In the genomic region with DNA sequence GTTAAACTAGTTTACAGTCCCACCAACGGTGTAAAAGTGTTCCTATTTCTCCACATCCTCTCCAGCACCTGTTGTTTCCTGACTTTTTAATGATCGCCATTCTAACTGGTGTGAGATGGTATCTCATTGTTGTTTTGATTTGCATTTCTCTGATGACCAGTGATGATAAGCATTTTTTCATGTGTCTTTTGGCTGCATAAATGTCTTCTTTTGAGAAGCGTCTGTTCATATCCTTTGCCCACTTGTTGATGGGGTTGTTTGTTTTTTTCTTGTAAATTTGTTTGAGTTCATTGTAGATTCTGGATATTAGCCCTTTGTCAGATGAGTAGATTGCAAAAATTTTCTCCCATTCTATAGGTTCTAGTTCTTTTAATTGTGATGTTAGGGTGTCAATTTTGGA, we compare ENCODE assay signal across 14 cellular contexts. TPM values are rescaled to one million over a fixed set of nuclear protein-coding genes. Genes with fewer than 3 reads are reported as not detected.
"Had no signal": no experiment of that assay in that cellular context is flagged by ENCODE, and none has a peak within 500 bp of the region (broad histone marks: within the 10 kb centered on the region; RNA-seq: fewer than 3 reads in every experiment).

No MANE protein-coding gene starts in this region.

RNA-seq across cellular contexts. Expression of a gene that starts 8.4 kb away (rescaled TPM):
- total RNA-seq: activated naive CD8-positive, alpha-beta T cell treated with anti-CD3 and anti-CD28 coated beads for 36 hours; activated naive CD8-positive, alpha-beta T cell treated with anti-CD3 and anti-CD28 coated beads, Interleukin-2, amount 10 ng/mL, durations not matched to agents 7 days and 5 days; activated T-cell treated with anti-CD3 and anti-CD28 coated beads, Interleukin-2, amount 50 U/mL, for 4 hours; activated T-cell treated with anti-CD3 and anti-CD28 coated beads, Interleukin-2, amount 50 U/mL, for 72 hours; activated T-helper 1 cell treated with anti-CD3 and anti-CD28 coated beads, Interleukin-12 subunit alpha, Interleukin-12 subunit beta, Interleukin-2, Interleukin-4 antibody, amounts not matched to agents 30 ng/mL and 10 ng/mL and 1 ng/mL, durations not matched to agents 14 hours and 24 hours and 36 hours; activated T-helper 17 cell treated with anti-CD3 and anti-CD28 coated beads, Interleukin-2, amount 50 U/mL, for 72 hours; activated T-helper 2 cell treated with anti-CD3 and anti-CD28 coated beads, Interferon-gamma antibody, Interleukin-2, Interleukin-4, amounts not matched to agents 10 μg/mL and 5 μg/mL and 100 μg/mL, durations not matched to agents 14 hours and 24 hours and 36 hours; ascending aorta; astrocyte; body of pancreas; bronchial epithelial cell; cardiac muscle cell; cerebellum; chondrocyte had no signal
- polyA plus RNA-seq: cardiac muscle cell had no signal

RNA-seq across cellular contexts. Expression of a gene that starts 25.1 kb away (rescaled TPM):
- total RNA-seq: astrocyte, body of pancreas, bronchial epithelial cell, cardiac muscle cell, cerebellum, chondrocyte had no signal
- polyA plus RNA-seq: cardiac muscle cell had no signal

RNA-seq across cellular contexts. Expression of a gene that starts 49.6 kb away (rescaled TPM):
- total RNA-seq: ascending aorta, astrocyte, body of pancreas, bronchial epithelial cell, cardiac muscle cell, cerebellum, chondrocyte had no signal
- polyA plus RNA-seq: cardiac muscle cell had no signal
